In the genomic region with DNA sequence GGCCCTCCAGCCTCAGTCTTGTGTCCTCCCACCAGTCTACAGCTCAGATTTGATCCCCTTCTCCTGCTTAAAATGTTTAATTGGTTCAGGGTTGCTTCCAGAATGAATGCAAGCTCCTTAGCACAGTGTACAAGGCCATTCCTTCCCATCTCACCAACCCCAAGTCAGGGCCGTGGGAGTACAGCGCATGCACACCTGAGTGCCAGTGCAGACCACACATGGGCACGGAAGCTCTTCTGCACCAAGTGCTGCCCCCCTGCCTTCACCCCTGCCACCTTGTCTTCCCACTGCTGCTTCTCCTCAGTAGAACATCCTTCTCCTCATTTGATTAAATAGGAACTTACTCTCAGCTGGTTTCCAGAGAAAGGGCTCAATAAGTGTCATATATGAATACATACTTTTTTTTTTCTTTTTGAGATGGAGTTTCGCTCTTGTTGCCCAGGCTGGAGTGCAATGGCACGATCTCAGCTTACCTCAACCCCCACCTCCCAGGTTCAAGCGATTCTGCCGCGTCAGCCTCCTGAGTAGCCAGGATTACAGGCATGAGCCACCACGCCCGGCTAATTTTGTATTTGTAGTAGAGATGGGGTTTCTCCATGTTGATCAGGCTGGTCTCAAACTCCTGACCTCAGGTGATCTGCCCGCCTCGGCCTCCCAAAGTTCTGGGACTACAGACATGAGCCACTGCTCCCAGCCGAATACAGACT, we compare ENCODE assay signal across 21 cellular contexts. TPM values are rescaled to one million over a fixed set of nuclear protein-coding genes. Genes with fewer than 3 reads are reported as not detected.
DNase-seq lines count a peak whose midpoint lies in the region; ATAC-seq and TF ChIP-seq lines count a peak whose summit lies in the region.
"Had no signal": no experiment of that assay in that cellular context is flagged by ENCODE, and none has a peak within 500 bp of the region (broad histone marks: within the 10 kb centered on the region; RNA-seq: fewer than 3 reads in every experiment).

No MANE protein-coding gene starts in this region.

- H3K36me3 Mint-ChIP-seq in activated naive CD4-positive, alpha-beta T cell treated with anti-CD3 and anti-CD28 coated beads, Interleukin-2, amount 50 U/mL, for 24 hours, result peaks cover 31% of the 10 kb centered on the region
- peaks cover 66% of the 10 kb centered on the region for H3K36me3 Mint-ChIP-seq in activated CD4-positive, alpha-beta memory T cell treated with anti-CD3 and anti-CD28 coated beads for 36 hours
- H3K36me3 Mint-ChIP-seq in activated naive CD8-positive, alpha-beta T cell treated with anti-CD3 and anti-CD28 coated beads, Interleukin-2, amount 10 ng/mL, durations not matched to agents 7 days and 5 days, result peaks cover 39% of the 10 kb centered on the region

- no peaks in the 10 kb centered on the region for H3K9me3 ChIP-seq in spleen
- H3K9me3 ChIP-seq: body of pancreas, esophagus muscularis mucosa had no signal

- peak overlapping the region; percentile 98 for H3K27ac Mint-ChIP-seq in activated naive CD4-positive, alpha-beta T cell treated with anti-CD3 and anti-CD28 coated beads, Interleukin-2, amount 50 U/mL, for 24 hours
- peak overlapping the region; percentile 98 for H3K27ac Mint-ChIP-seq in activated CD4-positive, alpha-beta memory T cell treated with anti-CD3 and anti-CD28 coated beads for 36 hours
- H3K27ac Mint-ChIP-seq in activated naive CD8-positive, alpha-beta T cell treated with anti-CD3 and anti-CD28 coated beads, Interleukin-2, amount 10 ng/mL, durations not matched to agents 7 days and 5 days, result peak overlapping the region; percentile 90
- H3K27ac Mint-ChIP-seq: CD4-positive, alpha-beta T cell; GM23338 had no signal

- H3K4me1 Mint-ChIP-seq in activated naive CD4-positive, alpha-beta T cell treated with anti-CD3 and anti-CD28 coated beads, Interleukin-2, amount 50 U/mL, for 24 hours, result peaks cover 74% of the 10 kb centered on the region
- H3K4me1 Mint-ChIP-seq in activated CD4-positive, alpha-beta memory T cell treated with anti-CD3 and anti-CD28 coated beads for 36 hours (ENCODE audit: low read depth), result peaks cover 76% of the 10 kb centered on the region
- peaks cover 60% of the 10 kb centered on the region for H3K4me1 Mint-ChIP-seq in activated naive CD8-positive, alpha-beta T cell treated with anti-CD3 and anti-CD28 coated beads, Interleukin-2, amount 10 ng/mL, durations not matched to agents 7 days and 5 days

- peak overlapping the region in 1 of 8 donors; percentile 12 for H3K27ac ChIP-seq in spleen
- H3K27ac ChIP-seq: body of pancreas, esophagus muscularis mucosa had no signal

- peaks cover 3 to 64% (median 32%) of the 10 kb centered on the region in 6 donors for H3K4me1 ChIP-seq in spleen

- no peaks in the 10 kb centered on the region for H3K27me3 ChIP-seq in spleen (replicated peaks in 1 of 7)
- H3K27me3 ChIP-seq: body of pancreas, esophagus muscularis mucosa had no signal

- CTCF ChIA-PET in activated CD4-positive, alpha-beta memory T cell treated with anti-CD3 and anti-CD28 coated beads for 36 hours (lab: Charles Lee), result interaction anchor here (0.9 to 6.2 kb wide), 4 partner anchors 10 to 126 kb away, joined by 3 to 70 read pairs (median 6); a partner anchor contains a TSS

- no peak overlapping the region for H3K4me3 ChIP-seq in spleen
- H3K4me3 ChIP-seq: body of pancreas, esophagus muscularis mucosa, GM23338 had no signal

- no peak for DNase-seq in activated naive CD4-positive, alpha-beta T cell treated with anti-CD3 and anti-CD28 coated beads, Interleukin-2, amount 50 U/mL, for 16 hours
- peak; percentile 45 for DNase-seq in activated CD4-positive, alpha-beta memory T cell treated with anti-CD3 and anti-CD28 coated beads for 36 hours
- no peak for DNase-seq in activated naive CD8-positive, alpha-beta T cell treated with anti-CD3 and anti-CD28 coated beads, Interleukin-2, amount 10 ng/mL, durations not matched to agents 7 days and 5 days
- DNase-seq in spleen, result peak; percentile 54
- DNase-seq: activated gamma-delta T cell treated with Interleukin-2 at 50 U/mL for 16 hours; body of pancreas; CD4-positive, alpha-beta T cell; hippocampal formation; NCI-H1092; NCI-H2029; OCI-M1; small intestine; trophoblast cell had no signal

- no peaks in the 10 kb centered on the region for H3K9me3 Mint-ChIP-seq in activated naive CD4-positive, alpha-beta T cell treated with anti-CD3 and anti-CD28 coated beads, Interleukin-2, amount 50 U/mL, for 24 hours
- H3K9me3 Mint-ChIP-seq in activated CD4-positive, alpha-beta memory T cell treated with anti-CD3 and anti-CD28 coated beads for 36 hours, result peaks cover 3% of the 10 kb centered on the region
- H3K9me3 Mint-ChIP-seq in activated naive CD8-positive, alpha-beta T cell treated with anti-CD3 and anti-CD28 coated beads, Interleukin-2, amount 10 ng/mL, durations not matched to agents 7 days and 5 days, result no peaks in the 10 kb centered on the region
- H3K9me3 Mint-ChIP-seq: CD4-positive, alpha-beta T cell; GM23338 had no signal

- H3K27me3 Mint-ChIP-seq in activated naive CD4-positive, alpha-beta T cell treated with anti-CD3 and anti-CD28 coated beads, Interleukin-2, amount 50 U/mL, for 24 hours, result no peaks in the 10 kb centered on the region
- no peaks in the 10 kb centered on the region for H3K27me3 Mint-ChIP-seq in activated CD4-positive, alpha-beta memory T cell treated with anti-CD3 and anti-CD28 coated beads for 36 hours
- H3K27me3 Mint-ChIP-seq in activated naive CD8-positive, alpha-beta T cell treated with anti-CD3 and anti-CD28 coated beads, Interleukin-2, amount 10 ng/mL, durations not matched to agents 7 days and 5 days, result no peaks in the 10 kb centered on the region
- H3K27me3 Mint-ChIP-seq: CD4-positive, alpha-beta T cell had no signal

- POLR2A ChIA-PET in activated CD4-positive, alpha-beta memory T cell treated with anti-CD3 and anti-CD28 coated beads for 36 hours (lab: Charles Lee), result interaction anchor here (0.7 to 6.3 kb wide), 10 partner anchors 9 to 174 kb away, joined by 3 to 85 read pairs (median 5); a partner anchor contains a TSS
- POLR2A ChIA-PET in activated naive CD8-positive, alpha-beta T cell treated with anti-CD3 and anti-CD28 coated beads, Interleukin-2, amount 10 ng/mL, durations not matched to agents 7 days and 5 days (lab: Charles Lee), result interaction anchor here (1.5 to 10.4 kb wide), 2 partner anchors 9 to 74 kb away, joined by 11 to 79 read pairs; a partner anchor contains a TSS

- TF ChIP-seq POLR2A in spleen (IDR thresholded peaks at IDR 0.05), result no peak

- peak overlapping the region; percentile 49 for H3K4me3 Mint-ChIP-seq in activated naive CD4-positive, alpha-beta T cell treated with anti-CD3 and anti-CD28 coated beads, Interleukin-2, amount 50 U/mL, for 24 hours
- peak overlapping the region; percentile 67 for H3K4me3 Mint-ChIP-seq in activated CD4-positive, alpha-beta memory T cell treated with anti-CD3 and anti-CD28 coated beads for 36 hours
- peak overlapping the region; percentile 17 for H3K4me3 Mint-ChIP-seq in activated naive CD8-positive, alpha-beta T cell treated with anti-CD3 and anti-CD28 coated beads, Interleukin-2, amount 10 ng/mL, durations not matched to agents 7 days and 5 days
- H3K4me3 Mint-ChIP-seq: CD4-positive, alpha-beta T cell; GM23338 had no signal

- WGBS in spleen, 5 donors, result 94 to 97% (median 95%) methylated on average over 13 of the region's 13 CpGs

- no peak for ATAC-seq in activated naive CD8-positive, alpha-beta T cell treated with anti-CD3 and anti-CD28 coated beads, Interleukin-2, amount 10 ng/mL, durations not matched to agents 7 days and 5 days (ENCODE audit: low read depth)
- ATAC-seq in HG02759 (IDR thresholded peaks at IDR 0.05; ENCODE audit: unreplicated experiment) (no peak), HG03460 (IDR thresholded peaks at IDR 0.05; ENCODE audit: unreplicated experiment) (no peak), GM19023 (IDR thresholded peaks at IDR 0.05; ENCODE audit: unreplicated experiment) (no peak)
- ATAC-seq: body of pancreas, GM23338, Right ventricle myocardium inferior had no signal

- TF ChIP-seq CTCF in spleen (IDR thresholded peaks at IDR 0.05 in 8 of 11, conservative IDR thresholded peaks at IDR 0.05 in 3 of 11), result no peak

- intact Hi-C loops in activated CD4-positive, alpha-beta memory T cell treated with anti-CD3 and anti-CD28 coated beads for 36 hours (cut with micrococcal nuclease), result loop anchor here (5.0 to 10.0 kb wide), 2 partner anchors 115 to 277 kb away; a partner anchor contains a TSS
- intact Hi-C loops in spleen (cut with DNase I; ENCODE audit: low total_unique reads), result loop anchor here (5.0 kb wide), 1 partner anchor 130 kb away; no protein-coding TSS in a partner anchor

- H3K36me3 ChIP-seq in spleen, result peaks cover 0 to 75% (median 54%) of the 10 kb centered on the region in 6 donors

RNA-seq across cellular contexts. Expression of a gene that starts 9.3 kb away (rescaled TPM):
- total RNA-seq in activated CD4-positive, alpha-beta memory T cell treated with anti-CD3 and anti-CD28 coated beads for 36 hours, result 100 to 1,000 TPM in 1 of 2 experiments, 10 to 100 TPM in 1; 99.5 to 105 TPM
- total RNA-seq in activated naive CD8-positive, alpha-beta T cell treated with anti-CD3 and anti-CD28 coated beads, Interleukin-2, amount 10 ng/mL, durations not matched to agents 7 days and 5 days, result 10 to 100 TPM; 66.2 to 71.2 TPM
- total RNA-seq in spleen, result 10 to 100 TPM; 43.8 to 74.0 (median 59.5) TPM
- polyA plus RNA-seq in spleen, result 10 to 100 TPM; 66.3 to 97.6 (median 79.3) TPM

RNA-seq across cellular contexts. Expression of a gene that starts 19.8 kb away (rescaled TPM):
- 1 to 10 TPM in 1 of 2 experiments, under 1 TPM in 1; 0.90 to 2.3 TPM for total RNA-seq in activated CD4-positive, alpha-beta memory T cell treated with anti-CD3 and anti-CD28 coated beads for 36 hours
- total RNA-seq in activated naive CD8-positive, alpha-beta T cell treated with anti-CD3 and anti-CD28 coated beads, Interleukin-2, amount 10 ng/mL, durations not matched to agents 7 days and 5 days, result 1 to 10 TPM; 3.3 to 4.8 TPM
- 1 to 10 TPM; 1.8 to 6.0 (median 2.5) TPM for total RNA-seq in spleen
- 1 to 10 TPM; 1.7 to 2.4 (median 2.4) TPM for polyA plus RNA-seq in spleen
- total RNA-seq: frontal cortex had no signal

RNA-seq across cellular contexts. Expression of a gene that starts 25.7 kb away (rescaled TPM):
- 1 to 10 TPM; 3.9 to 4.0 TPM for total RNA-seq in activated CD4-positive, alpha-beta memory T cell treated with anti-CD3 and anti-CD28 coated beads for 36 hours
- 1 to 10 TPM; 7.0 TPM for total RNA-seq in activated naive CD8-positive, alpha-beta T cell treated with anti-CD3 and anti-CD28 coated beads, Interleukin-2, amount 10 ng/mL, durations not matched to agents 7 days and 5 days
- 1 to 10 TPM in 6 of 7 donors, under 1 TPM in 1; 0.94 to 4.0 (median 1.8) TPM for total RNA-seq in spleen
- 1 to 10 TPM in 2 of 3 donors, under 1 TPM in 1; 0.80 to 2.3 (median 2.2) TPM for polyA plus RNA-seq in spleen

RNA-seq across cellular contexts. Expression of a gene that starts 28.2 kb away (rescaled TPM):
- 10 to 100 TPM; 61.3 to 62.2 TPM for total RNA-seq in activated CD4-positive, alpha-beta memory T cell treated with anti-CD3 and anti-CD28 coated beads for 36 hours
- 10 to 100 TPM; 30.9 to 35.3 TPM for total RNA-seq in activated naive CD8-positive, alpha-beta T cell treated with anti-CD3 and anti-CD28 coated beads, Interleukin-2, amount 10 ng/mL, durations not matched to agents 7 days and 5 days
- total RNA-seq in spleen, result 10 to 100 TPM; 22.8 to 32.7 (median 29.0) TPM
- 1 to 10 TPM; 4.8 to 8.4 (median 6.2) TPM for polyA plus RNA-seq in spleen

Comparison
In these comparisons a context has a peak if more than half of its experiments do, and no peak if none do; other contexts are left out.
1. H3K4me3 Mint-ChIP-seq: peak in every context shown above with its lines; median percentile 67 in activated CD4-positive, alpha-beta memory T cell treated with anti-CD3 and anti-CD28 coated beads for 36 hours; 49 in activated naive CD4-positive, alpha-beta T cell treated with anti-CD3 and anti-CD28 coated beads, Interleukin-2, amount 50 U/mL, for 24 hours; 17 in activated naive CD8-positive, alpha-beta T cell treated with anti-CD3 and anti-CD28 coated beads, Interleukin-2, amount 10 ng/mL, durations not matched to agents 7 days and 5 days.
2. DNase-seq: peak in activated CD4-positive, alpha-beta memory T cell treated with anti-CD3 and anti-CD28 coated beads for 36 hours (single experiment) and spleen (single experiment); none in activated naive CD4-positive, alpha-beta T cell treated with anti-CD3 and anti-CD28 coated beads, Interleukin-2, amount 50 U/mL, for 16 hours (single experiment) and activated naive CD8-positive, alpha-beta T cell treated with anti-CD3 and anti-CD28 coated beads, Interleukin-2, amount 10 ng/mL, durations not matched to agents 7 days and 5 days (single experiment).
3. Peak in every context shown above with its lines, with median percentiles within 50 percentile points of each other: H3K27ac Mint-ChIP-seq.